ENCODE assay signal across 31 cellular contexts in the genomic region with DNA sequence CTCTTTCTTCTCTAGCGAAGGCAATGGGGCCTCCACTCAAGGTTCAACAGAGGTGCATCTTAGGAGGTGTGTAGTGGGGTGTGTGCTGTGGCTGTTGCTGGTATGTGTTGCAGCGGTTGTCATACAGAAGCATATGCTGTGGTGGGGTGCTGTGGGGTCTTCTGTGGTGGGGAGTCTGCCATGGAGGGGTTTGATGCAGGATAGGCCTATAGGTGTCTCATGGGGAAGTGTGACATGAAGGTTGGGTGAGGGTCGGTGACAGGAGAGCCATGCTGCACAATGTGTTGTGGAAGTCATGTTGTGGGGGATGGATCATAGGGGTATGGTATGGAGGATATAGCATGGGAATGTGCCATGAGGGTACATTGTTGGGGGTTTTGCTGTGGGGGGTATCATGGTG.
"Had no signal": no experiment of that assay in that cellular context is flagged by ENCODE, and none has a peak within 500 bp of the region (broad histone marks: within the 10 kb centered on the region; RNA-seq: fewer than 3 reads in every experiment).

No MANE protein-coding gene starts in this region.

- H3K27me3 Mint-ChIP-seq: naive B cell; naive thymus-derived CD8-positive, alpha-beta T cell; natural killer cell treated with Interleukin-12 subunit alpha and Interleukin-12 subunit beta and Interleukin-15 and Interleukin-18, amount 100 ng/mL, for 72 hours; progenitor cell of endocrine pancreas; stimulated activated naive CD8-positive, alpha-beta T cell treated with anti-CD3 and anti-CD28 coated beads, Interleukin-15, Interleukin-2, amounts not matched to agents 100 ng/mL and 50 ng/mL, for 24 hours; type B pancreatic cell had no signal

- ATAC-seq: naive thymus-derived CD8-positive, alpha-beta T cell; psoas muscle; right cardiac atrium; right lobe of liver; upper lobe of right lung had no signal

- H3K4me1 Mint-ChIP-seq: naive B cell; nephron progenitor cell; neural crest cell; stimulated activated effector memory CD8-positive, alpha-beta T cell treated with anti-CD3 and anti-CD28 coated beads, Interleukin-12 subunit alpha, Interleukin-12 subunit beta, amount 100 ng/mL, for 72 hours had no signal

- H3K27ac ChIP-seq: neutrophil, ovary, parathyroid adenoma, psoas muscle, right lobe of liver, sigmoid colon, suprapubic skin, testis, tibial artery, transverse colon, upper lobe of right lung, uterus had no signal

- H3K4me3 ChIP-seq: ovary, psoas muscle, right lobe of liver, sigmoid colon, suprapubic skin, testis, tibial artery, transverse colon, upper lobe of right lung, uterus had no signal

- DNase-seq: naive B cell; naive thymus-derived CD8-positive, alpha-beta T cell; nephron progenitor cell; nucleus accumbens; ovary; posterior cingulate gyrus; psoas muscle; right cardiac atrium; right lobe of liver; sigmoid colon; small intestine; stimulated activated CD4-positive, alpha-beta T cell treated with anti-CD3 and anti-CD28 coated beads, Interleukin-15, amount 100 ng/mL, for 24 hours; stimulated activated CD4-positive, alpha-beta T cell treated with anti-CD3 and anti-CD28 coated beads, Interleukin-2, amount 100 ng/mL, for 24 hours; stimulated activated CD4-positive, alpha-beta T cell treated with anti-CD3 and anti-CD28 coated beads, Interleukin-2, amount 100 ng/mL, for 48 hours; stimulated activated CD4-positive, alpha-beta T cell treated with anti-CD3 and anti-CD28 coated beads, Interleukin-4, amount 100 ng/mL, for 24 hours; stimulated activated naive CD4-positive, alpha-beta T cell; substantia nigra; testis; tibial artery; transverse colon; upper lobe of right lung; uterus had no signal

- H3K36me3 ChIP-seq: neutrophil, ovary, right lobe of liver, sigmoid colon, suprapubic skin, tibial artery, transverse colon, upper lobe of right lung, uterus had no signal

- H3K4me1 ChIP-seq: psoas muscle, right lobe of liver, sigmoid colon, testis, tibial artery, upper lobe of right lung, uterus had no signal

- H3K36me3 Mint-ChIP-seq: naive B cell; natural killer cell treated with Interleukin-12 subunit alpha and Interleukin-12 subunit beta and Interleukin-15 and Interleukin-18, amount 100 ng/mL, for 72 hours; stimulated activated effector memory CD8-positive, alpha-beta T cell treated with anti-CD3 and anti-CD28 coated beads, Interleukin-12 subunit alpha, Interleukin-12 subunit beta, amount 100 ng/mL, for 72 hours had no signal

- H3K9me3 Mint-ChIP-seq: naive B cell; naive thymus-derived CD8-positive, alpha-beta T cell; natural killer cell treated with Interleukin-12 subunit alpha and Interleukin-12 subunit beta and Interleukin-15 and Interleukin-18, amount 100 ng/mL, for 72 hours; nephron progenitor cell; neural crest cell; stimulated activated effector memory CD8-positive, alpha-beta T cell treated with anti-CD3 and anti-CD28 coated beads, Interleukin-12 subunit alpha, Interleukin-12 subunit beta, amount 100 ng/mL, for 72 hours; stimulated activated naive CD8-positive, alpha-beta T cell treated with anti-CD3 and anti-CD28 coated beads, Interleukin-15, Interleukin-2, amounts not matched to agents 100 ng/mL and 50 ng/mL, for 24 hours had no signal

- H3K4me3 Mint-ChIP-seq: naive B cell; naive thymus-derived CD8-positive, alpha-beta T cell; natural killer cell treated with Interleukin-12 subunit alpha and Interleukin-12 subunit beta and Interleukin-15 and Interleukin-18, amount 100 ng/mL, for 72 hours; nephron progenitor cell; neural crest cell; stimulated activated effector memory CD8-positive, alpha-beta T cell treated with anti-CD3 and anti-CD28 coated beads, Interleukin-12 subunit alpha, Interleukin-12 subunit beta, amount 100 ng/mL, for 72 hours; stimulated activated naive CD8-positive, alpha-beta T cell treated with anti-CD3 and anti-CD28 coated beads, Interleukin-15, Interleukin-2, amounts not matched to agents 100 ng/mL and 50 ng/mL, for 24 hours; type B pancreatic cell had no signal

- H3K27me3 ChIP-seq: neutrophil, ovary, right lobe of liver, sigmoid colon, suprapubic skin, testis, tibial artery, transverse colon, upper lobe of right lung, uterus had no signal

- H3K9me3 ChIP-seq: neutrophil, ovary, psoas muscle, right lobe of liver, sigmoid colon, suprapubic skin, testis, tibial artery, transverse colon, upper lobe of right lung, uterus had no signal

- H3K27ac Mint-ChIP-seq: naive thymus-derived CD8-positive, alpha-beta T cell; natural killer cell treated with Interleukin-12 subunit alpha and Interleukin-12 subunit beta and Interleukin-15 and Interleukin-18, amount 100 ng/mL, for 72 hours; nephron progenitor cell; progenitor cell of endocrine pancreas; stimulated activated effector memory CD8-positive, alpha-beta T cell treated with anti-CD3 and anti-CD28 coated beads, Interleukin-12 subunit alpha, Interleukin-12 subunit beta, amount 100 ng/mL, for 72 hours; stimulated activated naive CD8-positive, alpha-beta T cell treated with anti-CD3 and anti-CD28 coated beads, Interleukin-15, Interleukin-2, amounts not matched to agents 100 ng/mL and 50 ng/mL, for 24 hours; type B pancreatic cell had no signal
